Comparison of ENCODE assay signal across 14 cellular contexts in the genomic region with DNA sequence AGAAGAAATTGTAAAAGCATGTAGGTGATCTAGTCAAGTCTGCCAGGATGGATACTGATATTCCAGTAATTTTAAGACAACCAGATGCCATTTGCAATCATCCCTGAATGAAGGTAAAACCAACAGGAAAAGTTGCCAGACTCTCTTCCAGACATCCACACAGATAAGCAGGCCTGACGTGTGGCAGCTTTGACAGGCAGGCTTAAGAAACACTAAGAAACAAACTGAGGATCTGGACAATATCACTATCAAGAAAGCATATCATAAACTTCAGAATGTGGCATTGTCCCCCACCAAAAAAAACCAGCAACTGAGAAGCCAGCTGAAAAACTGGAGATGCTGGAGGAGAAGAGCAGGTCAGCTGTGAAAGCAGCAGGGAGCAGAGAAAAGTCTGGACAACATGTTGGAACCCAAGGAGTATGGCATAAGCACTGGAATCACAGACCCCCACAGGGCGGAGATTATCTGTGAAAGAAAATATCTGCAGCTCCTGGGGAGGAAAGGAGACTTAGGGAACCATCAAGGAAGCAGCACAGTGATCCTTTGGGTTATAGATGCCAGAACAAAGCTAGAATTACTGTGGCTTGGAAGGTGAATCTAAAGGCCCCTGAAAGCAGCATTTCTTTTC.
DNase-seq lines count a peak whose midpoint lies in the region; ATAC-seq and TF ChIP-seq lines count a peak whose summit lies in the region.
"Had no signal": no experiment of that assay in that cellular context is flagged by ENCODE, and none has a peak within 500 bp of the region (broad histone marks: within the 10 kb centered on the region; RNA-seq: fewer than 3 reads in every experiment).

No MANE protein-coding gene starts in this region.

- H3K14ac ChIP-seq in mesenchymal stem cell (ENCODE audit: low read length in 2 of 2) = no peak overlapping the region

- WGBS in mesenchymal stem cell = 54% methylated on average over 2 of the region's 2 CpGs

- H2BK12ac ChIP-seq in mesenchymal stem cell (ENCODE audit: low read length in 2 of 2) = no peak overlapping the region

- H3K27ac ChIP-seq in cardiac muscle cell = peak overlapping the region; percentile 69
- peak overlapping the region; percentile 19 to 49 for H3K27ac ChIP-seq in ascending aorta
- no peak overlapping the region for H3K27ac ChIP-seq in mesenchymal stem cell (ENCODE audit: low read length, poor library complexity, severe bottlenecking)
- H3K27ac ChIP-seq in uterus = peak overlapping the region; percentile 76 to 81
- H3K27ac ChIP-seq: adrenal gland had no signal

- intact Hi-C loops in left ventricle myocardium superior (cut with micrococcal nuclease) = no loop called here
- intact Hi-C loops in ascending aorta (cut with DNase I) = no loop called here
- intact Hi-C loops in uterus (cut with DNase I; ENCODE audit: low total_unique reads) = no loop called here

- no peak for ATAC-seq in left ventricle myocardium superior
- no peak for ATAC-seq in HG03108 (IDR thresholded peaks at IDR 0.05; ENCODE audit: unreplicated experiment)

- H3K27me3 ChIP-seq in cardiac muscle cell = no peaks in the 10 kb centered on the region
- H3K27me3 ChIP-seq in ascending aorta = no peaks in the 10 kb centered on the region
- no peaks in the 10 kb centered on the region for H3K27me3 ChIP-seq in mesenchymal stem cell (ENCODE audit: control insufficient read depth in 1 of 2, insufficient read depth in 1 of 2, low read length in 2 of 2)
- H3K27me3 ChIP-seq in uterus = no peaks in the 10 kb centered on the region
- H3K27me3 ChIP-seq: adrenal gland, transverse colon had no signal

- peak in 1 of 2 donors; percentile 25 for DNase-seq in cardiac muscle cell (ENCODE audit: low read depth in 1 of 2, low spot score in 1 of 2)
- no peak for DNase-seq in left ventricle myocardium superior
- no peak for DNase-seq in ascending aorta (ENCODE audit: low spot score in 2 of 2)
- DNase-seq in mesenchymal stem cell = peak; percentile 24
- DNase-seq in uterus = peak in 1 of 2 donors; percentile 14
- no peak for DNase-seq in DMS79 treated with DMSO at 0.1 percent for 48 hours (lab: John Stamatoyannopoulos, UW)
- DNase-seq in activated gamma-delta T cell (lab: John Stamatoyannopoulos, UW) = no peak
- DNase-seq: C1 segment of cervical spinal cord, DMS153, NCI-H1092 treated with DMSO at 0.1 percent for 48 hours, nucleus accumbens had no signal

- H3K4me1 ChIP-seq in cardiac muscle cell (ENCODE audit: low read depth) (peaks cover 38% of the 10 kb centered on the region), ascending aorta (peaks cover 0 to 6% of the 10 kb centered on the region in 2 donors), mesenchymal stem cell (ENCODE audit: control insufficient read depth, insufficient read depth, low read depth, low read length) (no peaks in the 10 kb centered on the region), uterus (peaks cover 0 to 9% of the 10 kb centered on the region in 2 donors)
- H3K4me1 ChIP-seq: adrenal gland had no signal

- H4K91ac ChIP-seq in mesenchymal stem cell (ENCODE audit: low read length) = no peak overlapping the region

- no peak overlapping the region for H3K4me2 ChIP-seq in mesenchymal stem cell (ENCODE audit: low read length, poor library complexity, severe bottlenecking)

- H3K36me3 ChIP-seq in cardiac muscle cell (no peaks in the 10 kb centered on the region), ascending aorta (no peaks in the 10 kb centered on the region), mesenchymal stem cell (ENCODE audit: control insufficient read depth in 1 of 2, insufficient read depth in 2 of 2, low read depth in 1 of 2, low read length in 2 of 2) (no peaks in the 10 kb centered on the region), uterus (no peaks in the 10 kb centered on the region)
- H3K36me3 ChIP-seq: adrenal gland, transverse colon had no signal

- H2AFZ ChIP-seq in mesenchymal stem cell (ENCODE audit: low read depth, low read length) = no peak overlapping the region

- no peak overlapping the region for H2AK5ac ChIP-seq in mesenchymal stem cell (ENCODE audit: low read length, severe bottlenecking)

- H2BK120ac ChIP-seq in mesenchymal stem cell (ENCODE audit: low read depth, low read length) = no peak overlapping the region

- H3K4me3 ChIP-seq in cardiac muscle cell (no peak overlapping the region), ascending aorta (no peak overlapping the region), mesenchymal stem cell (ENCODE audit: insufficient read depth in 1 of 2, low read depth in 1 of 2, low read length in 2 of 2) (no peak overlapping the region), uterus (no peak overlapping the region)
- H3K4me3 ChIP-seq: adrenal gland, transverse colon had no signal

- TF ChIP-seq POLR2A in uterus (IDR thresholded peaks at IDR 0.05) = no peak

- H2BK5ac ChIP-seq in mesenchymal stem cell (ENCODE audit: low read depth, low read length, poor library complexity, severe bottlenecking) = no peak overlapping the region

- H3K9ac ChIP-seq in mesenchymal stem cell (ENCODE audit: low read length) = peak overlapping the region; percentile 60

- H3K9me3 ChIP-seq in cardiac muscle cell (ENCODE audit: low read depth) (no peaks in the 10 kb centered on the region), ascending aorta (no peaks in the 10 kb centered on the region), mesenchymal stem cell (ENCODE audit: control insufficient read depth, low read length) (no peaks in the 10 kb centered on the region), uterus (no peaks in the 10 kb centered on the region)
- H3K9me3 ChIP-seq: adrenal gland, transverse colon had no signal

- no peak overlapping the region for H2BK15ac ChIP-seq in mesenchymal stem cell (ENCODE audit: low read depth, poor library complexity, severe bottlenecking)

- no peak overlapping the region for H3K4ac ChIP-seq in mesenchymal stem cell (ENCODE audit: low read depth in 1 of 2, low read length in 2 of 2)

- no peak overlapping the region for H4K8ac ChIP-seq in mesenchymal stem cell (ENCODE audit: low read length)

- TF ChIP-seq CTCF in cardiac muscle cell (IDR thresholded peaks at IDR 0.05; ENCODE audit: low read depth, low read length) (no peak), ascending aorta (IDR thresholded peaks at IDR 0.05) (no peak), uterus (IDR thresholded peaks at IDR 0.05) (no peak)

- no peaks in the 10 kb centered on the region for H3K79me1 ChIP-seq in mesenchymal stem cell (replicated peaks; ENCODE audit: low read length, poor library complexity, severe bottlenecking)

- H3K23ac ChIP-seq in mesenchymal stem cell (ENCODE audit: low read length in 2 of 2) = no peak overlapping the region

- peak overlapping the region; percentile 30 to 57 for H3K18ac ChIP-seq in mesenchymal stem cell (ENCODE audit: low read depth in 1 of 2, low read length in 2 of 2)
